In genomic region chrX:552496-552895, GRCh38 we compare ENCODE assay signal across 1 cellular context.
TF ChIP-seq lines count a peak whose summit lies in the region.

No MANE protein-coding gene starts in this region.

TF ChIP-seq in GM23338, 12 proteins besides CTCF, POLR2A, EP300 and RAD21 (continued from another document):
- TF ChIP-seq ZNF462 (CRISPR knock-in tag; IDR thresholded peaks at IDR 0.05) (no peak), EZH2phosphoT487 (IDR thresholded peaks at IDR 0.05; ENCODE audit: unreplicated experiment) (no peak), CREB1 (CRISPR knock-in tag; IDR thresholded peaks at IDR 0.05; ENCODE audit: low read depth) (no peak), STAT1 (IDR thresholded peaks at IDR 0.05; ENCODE audit: unreplicated experiment) (no peak), NANOG (IDR thresholded peaks at IDR 0.05; ENCODE audit: borderline replicate concordance) (no peak), EZH2 (IDR thresholded peaks at IDR 0.05; ENCODE audit: low read depth, unreplicated experiment) (no peak)
